10 cellular contexts compared by ENCODE assay signal in the genomic region with DNA sequence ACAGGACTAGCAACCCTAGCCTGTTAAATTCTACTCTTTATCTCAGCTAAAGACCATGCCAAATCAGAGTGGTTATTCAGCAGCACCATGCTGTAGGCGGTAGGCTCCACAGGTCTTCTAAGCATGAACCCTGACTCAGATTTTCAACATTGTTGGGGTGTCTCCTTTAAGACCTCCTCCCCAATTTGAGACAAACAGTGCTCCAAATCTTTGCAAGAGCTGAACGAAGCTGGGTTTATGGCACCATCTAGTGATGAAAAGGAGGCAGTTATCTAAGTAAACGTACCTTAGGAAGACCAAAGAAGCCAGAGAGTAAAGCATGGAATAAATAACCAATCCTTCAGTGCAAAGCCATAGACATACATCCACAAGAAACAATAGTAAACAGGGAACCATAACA.
DNase-seq lines count a peak whose midpoint lies in the region; ATAC-seq, FAIRE-seq and TF ChIP-seq lines count a peak whose summit lies in the region.
"Had no signal": no experiment of that assay in that cellular context is flagged by ENCODE, and none has a peak within 500 bp of the region (broad histone marks: within the 10 kb centered on the region; RNA-seq: fewer than 3 reads in every experiment).

No MANE protein-coding gene starts in this region.

- H4K20me1 ChIP-seq in Karpas-422 (ENCODE audit: insufficient read depth, low read depth, low read length) (no peaks in the 10 kb centered on the region), astrocyte (ENCODE audit: insufficient read depth, low read length) (no peaks in the 10 kb centered on the region)

- no peak overlapping the region for H3K9ac ChIP-seq in Karpas-422 (ENCODE audit: low read length)
- no peak overlapping the region for H3K9ac ChIP-seq in astrocyte (ENCODE audit: low read length)

- H3K9me3 ChIP-seq in Karpas-422 (ENCODE audit: low read length) = peaks cover 11% of the 10 kb centered on the region
- H3K9me3 ChIP-seq in astrocyte (ENCODE audit: insufficient read depth, low read depth, low read length) = no peaks in the 10 kb centered on the region
- H3K9me3 ChIP-seq in right lobe of liver = no peaks in the 10 kb centered on the region

- H3K9me3 Mint-ChIP-seq in astrocyte (ENCODE audit: unreplicated experiment) = peaks cover 17% of the 10 kb centered on the region
- H3K9me3 Mint-ChIP-seq in activated CD4-positive, alpha-beta T cell treated with anti-CD3 and anti-CD28 coated beads, Interleukin-2, amount 10 ng/mL, durations not matched to agents 24 days and 14 days = no peaks in the 10 kb centered on the region

- H3K4me3 ChIP-seq in Karpas-422 (ENCODE audit: low read length) = no peak overlapping the region
- no peak overlapping the region for H3K4me3 ChIP-seq in astrocyte (ENCODE audit: insufficient read depth, low read depth, low read length)
- no peak overlapping the region for H3K4me3 ChIP-seq in right lobe of liver
- H3K4me3 ChIP-seq: SJSA1 had no signal

- intact Hi-C loops in right lobe of liver (cut with DNase I) = no loop called here
- intact Hi-C loops in activated CD4-positive, alpha-beta T cell treated with anti-CD3 and anti-CD28 coated beads, Interleukin-2, amount 10 ng/mL, durations not matched to agents 24 days and 14 days (cut with micrococcal nuclease) = no loop called here

- no peak overlapping the region for H3K27ac Mint-ChIP-seq in astrocyte (ENCODE audit: unreplicated experiment)
- H3K27ac Mint-ChIP-seq in activated CD4-positive, alpha-beta T cell treated with anti-CD3 and anti-CD28 coated beads, Interleukin-2, amount 10 ng/mL, durations not matched to agents 24 days and 14 days = no peak overlapping the region

- peak; percentile 61 for DNase-seq in ELR (ENCODE audit: low read depth)
- peak; percentile 75 for DNase-seq in Karpas-422
- DNase-seq in astrocyte (ENCODE audit: low read depth) = peak; percentile 37
- DNase-seq in right lobe of liver = no peak
- DNase-seq in kidney glomerular epithelial cell (lab: John Stamatoyannopoulos, UW) = no peak
- no peak for DNase-seq in amniotic stem cell (lab: John Stamatoyannopoulos, UW)
- DNase-seq in frontal cortex (ENCODE audit: low spot score in 2 of 2) = no peak
- DNase-seq in activated CD4-positive, alpha-beta T cell treated with anti-CD3 and anti-CD28 coated beads, Interleukin-2, amount 10 ng/mL, durations not matched to agents 24 days and 14 days = no peak

- WGBS in right lobe of liver (ENCODE audit: insufficient coverage, low coverage, low lambda C conversion rate, missing lambda C conversion rate) = 0% methylated on average over 2 of the region's 3 CpGs

- no peaks in the 10 kb centered on the region for H3K27me3 Mint-ChIP-seq in astrocyte (ENCODE audit: low read depth, unreplicated experiment)
- no peaks in the 10 kb centered on the region for H3K27me3 Mint-ChIP-seq in activated CD4-positive, alpha-beta T cell treated with anti-CD3 and anti-CD28 coated beads, Interleukin-2, amount 10 ng/mL, durations not matched to agents 24 days and 14 days
- H3K27me3 Mint-ChIP-seq: central memory CD8-positive, alpha-beta T cell had no signal

- H3K4me1 ChIP-seq in Karpas-422 (ENCODE audit: low read length) (peaks cover 6% of the 10 kb centered on the region; the same call in 1 of the 2 replicates), astrocyte (ENCODE audit: insufficient read depth, low read length) (no peaks in the 10 kb centered on the region), right lobe of liver (no peaks in the 10 kb centered on the region)
- H3K4me1 ChIP-seq: SJSA1 had no signal

- no peaks in the 10 kb centered on the region for H3K36me3 ChIP-seq in Karpas-422 (ENCODE audit: insufficient read depth, low read length)
- no peaks in the 10 kb centered on the region for H3K36me3 ChIP-seq in astrocyte (ENCODE audit: insufficient read depth, low read length)
- no peaks in the 10 kb centered on the region for H3K36me3 ChIP-seq in right lobe of liver
- H3K36me3 ChIP-seq: SJSA1 had no signal

- H3K4me3 Mint-ChIP-seq in astrocyte (ENCODE audit: unreplicated experiment) = no peak overlapping the region
- H3K4me3 Mint-ChIP-seq in activated CD4-positive, alpha-beta T cell treated with anti-CD3 and anti-CD28 coated beads, Interleukin-2, amount 10 ng/mL, durations not matched to agents 24 days and 14 days = no peak overlapping the region
- H3K4me3 Mint-ChIP-seq: central memory CD8-positive, alpha-beta T cell had no signal

- peak; percentile 72 for FAIRE-seq in astrocyte (lab: Jason Lieb, UNC)
- FAIRE-seq in frontal cortex (lab: Jason Lieb, UNC) = no peak

- no peaks in the 10 kb centered on the region for H3K79me2 ChIP-seq in Karpas-422 (ENCODE audit: low read length)
- no peaks in the 10 kb centered on the region for H3K79me2 ChIP-seq in astrocyte (ENCODE audit: insufficient read depth, low read length)

- H3K9me2 ChIP-seq in Karpas-422 (replicated peaks; ENCODE audit: insufficient read depth, low read length) = no peaks in the 10 kb centered on the region

- no peaks in the 10 kb centered on the region for H3K4me1 Mint-ChIP-seq in astrocyte (ENCODE audit: low read depth, unreplicated experiment)
- no peaks in the 10 kb centered on the region for H3K4me1 Mint-ChIP-seq in activated CD4-positive, alpha-beta T cell treated with anti-CD3 and anti-CD28 coated beads, Interleukin-2, amount 10 ng/mL, durations not matched to agents 24 days and 14 days
- H3K4me1 Mint-ChIP-seq: central memory CD8-positive, alpha-beta T cell had no signal

- no peak overlapping the region for H3K4me2 ChIP-seq in Karpas-422 (ENCODE audit: low read depth, low read length, poor library complexity, severe bottlenecking)
- no peak overlapping the region for H3K4me2 ChIP-seq in astrocyte (ENCODE audit: low read length)

- H3K27me3 ChIP-seq in Karpas-422 (ENCODE audit: low read length) (no peaks in the 10 kb centered on the region), astrocyte (ENCODE audit: insufficient read depth, low read length) (no peaks in the 10 kb centered on the region), right lobe of liver (no peaks in the 10 kb centered on the region)
- H3K27me3 ChIP-seq: SJSA1 had no signal

- H3K36me3 Mint-ChIP-seq in astrocyte (ENCODE audit: low read depth, unreplicated experiment) = no peaks in the 10 kb centered on the region
- H3K36me3 Mint-ChIP-seq in activated CD4-positive, alpha-beta T cell treated with anti-CD3 and anti-CD28 coated beads, Interleukin-2, amount 10 ng/mL, durations not matched to agents 24 days and 14 days (ENCODE audit: low read depth) = no peaks in the 10 kb centered on the region

- H3K27ac ChIP-seq in Karpas-422 (ENCODE audit: low read length) = no peak overlapping the region
- no peak overlapping the region for H3K27ac ChIP-seq in astrocyte (ENCODE audit: low read depth, low read length)
- H3K27ac ChIP-seq in right lobe of liver = no peak overlapping the region
- H3K27ac ChIP-seq: SJSA1 had no signal

- peak; percentile 54 to 62 (median 61) for ATAC-seq in right lobe of liver

- TF ChIP-seq CTCF in astrocyte (IDR thresholded peaks at IDR 0.05; ENCODE audit: insufficient read depth, low read depth, low read length) (peak; percentile 58), right lobe of liver (IDR thresholded peaks at IDR 0.05) (peak; percentile 14 to 48 (median 31))

- TF ChIP-seq POLR2A in right lobe of liver (IDR thresholded peaks at IDR 0.05) = no peak

- H2AFZ ChIP-seq in Karpas-422 (ENCODE audit: low read length) (no peak overlapping the region), astrocyte (ENCODE audit: low read depth, low read length) (peak overlapping the region; percentile 24)

Comparison
In these comparisons a context has a peak if more than half of its experiments do, and no peak if none do; other contexts are left out.
1. DNase-seq: peak in ELR (single experiment), Karpas-422 (single experiment) and astrocyte (single experiment); none in right lobe of liver (0 of 3), kidney glomerular epithelial cell (single experiment), amniotic stem cell (single experiment), frontal cortex (0 of 2) and activated CD4-positive, alpha-beta T cell treated with anti-CD3 and anti-CD28 coated beads, Interleukin-2, amount 10 ng/mL, durations not matched to agents 24 days and 14 days (single experiment).